Comparison of ENCODE assay signal across 23 cellular contexts in the genomic region with DNA sequence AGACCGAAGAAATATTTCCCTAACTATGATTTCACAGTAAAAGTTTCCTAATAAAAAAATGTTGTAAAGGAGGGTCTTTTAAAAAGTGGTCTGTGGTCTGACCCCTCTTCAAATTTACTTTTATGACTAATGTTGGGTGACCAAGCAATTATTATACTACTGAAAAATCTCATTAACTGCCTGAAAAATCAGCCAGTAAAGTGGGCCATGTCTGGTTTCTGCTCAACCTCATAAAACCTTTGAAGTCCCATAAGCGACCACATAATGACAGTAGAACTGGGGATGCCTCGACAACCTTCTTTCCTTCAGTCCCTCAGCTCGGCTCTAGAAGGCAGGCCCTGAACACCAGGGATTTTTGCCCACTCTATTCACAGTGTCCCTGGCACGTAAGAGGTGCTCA.
DNase-seq lines count a peak whose midpoint lies in the region; ATAC-seq and TF ChIP-seq lines count a peak whose summit lies in the region.
"Had no signal": no experiment of that assay in that cellular context is flagged by ENCODE, and none has a peak within 500 bp of the region (broad histone marks: within the 10 kb centered on the region; RNA-seq: fewer than 3 reads in every experiment).

No MANE protein-coding gene starts in this region.

- DNase-seq in M059J (ENCODE audit: low read depth) (peak; percentile 49), neural crest cell (ENCODE audit: low read depth, low spot score) (no peak), chondrocyte (ENCODE audit: low spot score) (no peak), NOMO-1 treated with DMSO at 0.1 percent for 48 hours (lab: John Stamatoyannopoulos, UW; ENCODE audit: unreplicated experiment) (no peak)
- DNase-seq in activated T-cell treated with anti-CD3 and anti-CD28 coated beads, Interleukin-2, amount 50 U/mL, for 24 hours = no peak
- DNase-seq: activated CD4-positive, alpha-beta memory T cell treated with anti-CD3 and anti-CD28 coated beads for 36 hours; activated effector memory CD4-positive, alpha-beta T cell treated with anti-CD3 and anti-CD28 coated beads, Interleukin-2, amount 50 U/mL, for 16 hours; CD4-positive, CD25-positive, alpha-beta regulatory T cell; cortex of kidney; DMS 273 treated with DMSO at 0.1 percent for 48 hours; head of caudate nucleus; left lung; NCI-H524 treated with DMSO at 0.1 percent for 48 hours; stimulated activated CD4-positive, alpha-beta T cell treated with anti-CD3 and anti-CD28 coated beads, Interleukin-2, amount 100 ng/mL, for 24 hours; testis had no signal

- no peak for ATAC-seq in GM21786 (IDR thresholded peaks at IDR 0.05; ENCODE audit: unreplicated experiment)
- ATAC-seq: SK-N-SH treated with all-trans-retinoic acid at 6 μM for 48 hours had no signal

- H3K4me1 Mint-ChIP-seq in neural crest cell (peaks cover 72% of the 10 kb centered on the region), chondrocyte (ENCODE audit: low read depth) (peaks cover 62% of the 10 kb centered on the region)
- no peaks in the 10 kb centered on the region for H3K4me1 Mint-ChIP-seq in activated T-cell treated with anti-CD3 and anti-CD28 coated beads, Interleukin-2, amount 50 U/mL, for 24 hours (ENCODE audit: low read depth)
- H3K4me1 Mint-ChIP-seq: stimulated activated effector memory CD8-positive, alpha-beta T cell treated with anti-CD3 and anti-CD28 coated beads, Interleukin-12 subunit alpha, Interleukin-12 subunit beta, amount 100 ng/mL, for 72 hours had no signal

- H3K4me3 Mint-ChIP-seq in neural crest cell = peak overlapping the region; percentile 65
- H3K4me3 Mint-ChIP-seq in chondrocyte (ENCODE audit: unreplicated experiment) = no peak overlapping the region
- no peak overlapping the region for H3K4me3 Mint-ChIP-seq in activated T-cell treated with anti-CD3 and anti-CD28 coated beads, Interleukin-2, amount 50 U/mL, for 24 hours
- H3K4me3 Mint-ChIP-seq: activated CD4-positive, alpha-beta memory T cell treated with anti-CD3 and anti-CD28 coated beads for 36 hours; CD4-positive, CD25-positive, alpha-beta regulatory T cell; stimulated activated effector memory CD8-positive, alpha-beta T cell treated with anti-CD3 and anti-CD28 coated beads, Interleukin-12 subunit alpha, Interleukin-12 subunit beta, amount 100 ng/mL, for 72 hours had no signal

- H3K36me3 ChIP-seq in ES-I3 (ENCODE audit: insufficient read depth, low read length) = no peaks in the 10 kb centered on the region
- no peaks in the 10 kb centered on the region for H3K36me3 ChIP-seq in ectodermal cell (ENCODE audit: control insufficient read depth, insufficient read depth, low read length)
- H3K36me3 ChIP-seq: breast epithelium, left lung, neutrophil had no signal

- 42 to 53% methylated on average over 3 to 4 of the region's 5 CpGs for WGBS in ectodermal cell, 2 experiments

- H3K36me3 Mint-ChIP-seq in neural crest cell (ENCODE audit: low read depth) (no peaks in the 10 kb centered on the region), chondrocyte (ENCODE audit: low read depth) (no peaks in the 10 kb centered on the region)
- no peaks in the 10 kb centered on the region for H3K36me3 Mint-ChIP-seq in activated T-cell treated with anti-CD3 and anti-CD28 coated beads, Interleukin-2, amount 50 U/mL, for 24 hours (ENCODE audit: low read depth)
- H3K36me3 Mint-ChIP-seq: activated CD4-positive, alpha-beta memory T cell treated with anti-CD3 and anti-CD28 coated beads for 36 hours; CD4-positive, CD25-positive, alpha-beta regulatory T cell; stimulated activated effector memory CD8-positive, alpha-beta T cell treated with anti-CD3 and anti-CD28 coated beads, Interleukin-12 subunit alpha, Interleukin-12 subunit beta, amount 100 ng/mL, for 72 hours had no signal

- TF ChIP-seq CTCF in neural crest cell (conservative IDR thresholded peaks at IDR 0.05) (no peak), chondrocyte (IDR thresholded peaks at IDR 0.05) (no peak)

- H3K4me1 ChIP-seq in ES-I3 (ENCODE audit: insufficient read depth, low read length) (peaks cover 47% of the 10 kb centered on the region), ectodermal cell (ENCODE audit: control insufficient read depth, insufficient read depth, low read length) (peaks cover 40% of the 10 kb centered on the region)
- H3K4me1 ChIP-seq: breast epithelium, left lung had no signal

- H3K9me3 ChIP-seq in ES-I3 (ENCODE audit: control insufficient read depth, insufficient read depth, low read length) = no peaks in the 10 kb centered on the region
- H3K9me3 ChIP-seq in ectodermal cell (ENCODE audit: control insufficient read depth, low read length) = no peaks in the 10 kb centered on the region
- H3K9me3 ChIP-seq: breast epithelium, left lung, neutrophil, testis had no signal

- 0 out of 2 replicates have a peak overlapping the region, but pooled peaks have one; percentile 7 for H3K9ac ChIP-seq in ES-I3 (ENCODE audit: low read depth, low read length)

- H3K9me3 Mint-ChIP-seq in neural crest cell = no peaks in the 10 kb centered on the region
- no peaks in the 10 kb centered on the region for H3K9me3 Mint-ChIP-seq in chondrocyte (ENCODE audit: low read depth)
- no peaks in the 10 kb centered on the region for H3K9me3 Mint-ChIP-seq in activated T-cell treated with anti-CD3 and anti-CD28 coated beads, Interleukin-2, amount 50 U/mL, for 24 hours
- H3K9me3 Mint-ChIP-seq: activated CD4-positive, alpha-beta memory T cell treated with anti-CD3 and anti-CD28 coated beads for 36 hours had no signal

- H3K27me3 ChIP-seq in ectodermal cell (ENCODE audit: control insufficient read depth, insufficient read depth, low read length, poor library complexity, severe bottlenecking) = no peaks in the 10 kb centered on the region
- H3K27me3 ChIP-seq: breast epithelium, left lung, neutrophil, testis had no signal

- H3K27ac ChIP-seq in ectodermal cell (ENCODE audit: insufficient read depth, low read depth, low read length, poor library complexity, severe bottlenecking) = peak overlapping the region; percentile 97
- H3K27ac ChIP-seq: breast epithelium, left lung, neutrophil, skin epidermis, testis had no signal

- H3K27ac Mint-ChIP-seq in neural crest cell (ENCODE audit: unreplicated experiment) (peak overlapping the region; percentile 8), chondrocyte (ENCODE audit: unreplicated experiment) (no peak overlapping the region)
- H3K27ac Mint-ChIP-seq in activated T-cell treated with anti-CD3 and anti-CD28 coated beads, Interleukin-2, amount 50 U/mL, for 24 hours = no peak overlapping the region
- H3K27ac Mint-ChIP-seq: activated CD4-positive, alpha-beta memory T cell treated with anti-CD3 and anti-CD28 coated beads for 36 hours; CD4-positive, CD25-positive, alpha-beta regulatory T cell; stimulated activated effector memory CD8-positive, alpha-beta T cell treated with anti-CD3 and anti-CD28 coated beads, Interleukin-12 subunit alpha, Interleukin-12 subunit beta, amount 100 ng/mL, for 72 hours had no signal

- no peak overlapping the region for H3K4me3 ChIP-seq in ectodermal cell (ENCODE audit: insufficient read depth, low read depth, low read length)
- H3K4me3 ChIP-seq: breast epithelium, left lung, skin epidermis, testis had no signal

- H3K27me3 Mint-ChIP-seq in neural crest cell (ENCODE audit: low read depth) (no peaks in the 10 kb centered on the region), chondrocyte (ENCODE audit: low read depth) (no peaks in the 10 kb centered on the region)
- no peaks in the 10 kb centered on the region for H3K27me3 Mint-ChIP-seq in activated T-cell treated with anti-CD3 and anti-CD28 coated beads, Interleukin-2, amount 50 U/mL, for 24 hours
- H3K27me3 Mint-ChIP-seq: activated CD4-positive, alpha-beta memory T cell treated with anti-CD3 and anti-CD28 coated beads for 36 hours; CD4-positive, CD25-positive, alpha-beta regulatory T cell had no signal
